In the genomic region with DNA sequence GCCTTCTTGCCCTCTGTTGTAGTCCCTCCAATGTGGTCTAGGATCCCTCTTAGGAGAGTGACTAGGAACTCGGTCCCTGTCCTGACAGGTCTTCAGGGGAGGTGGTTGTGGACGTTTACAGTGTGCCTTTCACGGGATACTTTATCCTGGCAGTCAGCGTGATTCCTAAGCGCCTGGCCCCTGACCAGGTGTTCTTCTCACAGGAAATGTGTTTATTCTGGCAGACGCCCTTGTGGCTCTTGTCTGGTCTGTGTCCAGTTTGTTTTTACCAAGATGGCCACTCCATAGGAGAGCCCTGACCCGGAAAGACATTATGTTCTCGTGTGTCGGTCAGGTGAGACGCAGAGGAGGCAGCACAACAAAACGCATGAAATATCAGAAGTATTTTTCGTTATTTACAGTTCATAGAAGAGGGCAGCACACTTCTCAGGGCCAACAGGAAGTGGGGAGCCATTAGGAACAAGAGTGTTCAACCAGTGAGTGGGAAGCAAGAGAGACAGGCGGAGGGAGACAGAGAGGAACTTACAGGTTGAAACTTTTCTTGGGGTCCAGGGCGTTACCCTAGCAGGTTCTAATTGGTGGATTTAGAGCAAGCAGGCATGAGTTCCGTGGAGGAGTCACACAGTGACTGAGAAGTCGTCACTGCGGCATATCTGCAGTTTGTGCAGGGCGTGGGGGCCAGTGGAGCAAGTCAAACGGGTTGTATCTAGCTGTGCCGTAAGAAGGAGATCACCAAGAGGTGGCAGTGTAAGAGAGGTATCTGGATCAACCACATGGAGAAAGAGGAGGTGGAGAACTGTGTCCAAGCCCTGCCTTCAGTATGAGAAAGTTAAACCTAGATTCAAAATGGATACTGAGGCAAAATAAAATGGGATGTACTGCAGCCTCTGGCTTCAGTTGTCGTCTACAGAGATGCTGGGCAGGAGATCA, we compare ENCODE assay signal across 17 cellular contexts.
DNase-seq lines count a peak whose midpoint lies in the region; ATAC-seq and TF ChIP-seq lines count a peak whose summit lies in the region.
"Had no signal": no experiment of that assay in that cellular context is flagged by ENCODE, and none has a peak within 500 bp of the region (broad histone marks: within the 10 kb centered on the region; RNA-seq: fewer than 3 reads in every experiment).

No MANE protein-coding gene starts in this region.

- TF ChIP-seq CTCF in GM23338 (conservative IDR thresholded peaks at IDR 0.05; ENCODE audit: low read depth in 2 of 2), result peak in 1 of 2 experiments; percentile 58; a peak in 2 of 4 replicates
- TF ChIP-seq CTCF in osteoblast (IDR thresholded peaks at IDR 0.05; ENCODE audit: extremely low read depth, low read depth, low read length), result no peak
- no peak for TF ChIP-seq CTCF in CD8-positive, alpha-beta T cell (IDR thresholded peaks at IDR 0.05)

- DNase-seq in GM23338 (ENCODE audit: low spot score) (no peak), NCI-H146 treated with DMSO at 0.1 percent for 48 hours (lab: John Stamatoyannopoulos, UW; ENCODE audit: unreplicated experiment) (peak; percentile 10), cerebellum (ENCODE audit: low spot score) (peak; percentile 66), osteoblast (ENCODE audit: insufficient read length, low spot score, missing footprints) (peak; percentile 61), amygdala (lab: John Stamatoyannopoulos, UW) (no peak), T-helper 1 cell (no peak)
- DNase-seq in CD8-positive, alpha-beta T cell, result no peak
- DNase-seq: activated CD4-positive, alpha-beta T cell treated with anti-CD3 and anti-CD28 coated beads, Interleukin-2, amount 10 ng/mL, durations not matched to agents 24 days and 14 days; activated T-cell treated with anti-CD3 and anti-CD28 coated beads, Interleukin-2, amount 50 U/mL, for 1 hour; CD4-positive, CD25-positive, alpha-beta regulatory T cell; heart left ventricle; left ventricle myocardium superior; NCI-H2171 treated with DMSO at 0.1 percent for 48 hours had no signal

- H4K20me1 ChIP-seq in GM23338 (replicated peaks; ENCODE audit: insufficient read depth) (no peaks in the 10 kb centered on the region), osteoblast (ENCODE audit: insufficient read depth, low read length) (no peaks in the 10 kb centered on the region)

- no peaks in the 10 kb centered on the region for H3K27me3 ChIP-seq in GM23338 (ENCODE audit: insufficient read depth)
- H3K27me3 ChIP-seq in osteoblast (ENCODE audit: insufficient read depth, low read length), result no peaks in the 10 kb centered on the region
- no peaks in the 10 kb centered on the region for H3K27me3 ChIP-seq in CD8-positive, alpha-beta T cell (ENCODE audit: insufficient read depth, low read length)

- H3K36me3 ChIP-seq in GM23338 (ENCODE audit: insufficient read depth) (no peaks in the 10 kb centered on the region), osteoblast (ENCODE audit: insufficient read depth, low read length) (no peaks in the 10 kb centered on the region)
- H3K36me3 ChIP-seq in CD8-positive, alpha-beta T cell (ENCODE audit: insufficient read depth, low read length), result no peaks in the 10 kb centered on the region
- H3K36me3 ChIP-seq: heart left ventricle had no signal

- H3F3A ChIP-seq in GM23338 (replicated peaks; ENCODE audit: low read depth), result no peaks in the 10 kb centered on the region

- H3K27ac ChIP-seq in GM23338 (ENCODE audit: low read depth) (no peak overlapping the region), osteoblast (ENCODE audit: low read depth, low read length) (no peak overlapping the region)
- H3K27ac ChIP-seq in CD8-positive, alpha-beta T cell (ENCODE audit: low read depth, low read length), result no peak overlapping the region
- H3K27ac ChIP-seq: heart left ventricle had no signal

- H3K4me3 Mint-ChIP-seq in GM23338, result no peak overlapping the region
- H3K4me3 Mint-ChIP-seq in CD8-positive, alpha-beta T cell, result no peak overlapping the region
- H3K4me3 Mint-ChIP-seq: activated CD4-positive, alpha-beta T cell treated with anti-CD3 and anti-CD28 coated beads, Interleukin-2, amount 10 ng/mL, durations not matched to agents 24 days and 14 days; CD4-positive, CD25-positive, alpha-beta regulatory T cell; nephron; stimulated activated naive CD8-positive, alpha-beta T cell treated with anti-CD3 and anti-CD28 coated beads, Interleukin-15, Interleukin-2, amounts not matched to agents 100 ng/mL and 50 ng/mL, for 24 hours; T-helper 1 cell treated with Interleukin-12 subunit alpha and Interleukin-12 subunit beta and Interleukin-4 antibody, amounts not matched to agents 30 μg/mL and 1 μg/mL, for 36 hours had no signal

- no peak overlapping the region for H3K27ac Mint-ChIP-seq in GM23338
- no peak overlapping the region for H3K27ac Mint-ChIP-seq in CD8-positive, alpha-beta T cell
- H3K27ac Mint-ChIP-seq: activated CD4-positive, alpha-beta T cell treated with anti-CD3 and anti-CD28 coated beads, Interleukin-2, amount 10 ng/mL, durations not matched to agents 24 days and 14 days; CD4-positive, CD25-positive, alpha-beta regulatory T cell; nephron; stimulated activated naive CD8-positive, alpha-beta T cell treated with anti-CD3 and anti-CD28 coated beads, Interleukin-15, Interleukin-2, amounts not matched to agents 100 ng/mL and 50 ng/mL, for 24 hours; T-helper 1 cell treated with Interleukin-12 subunit alpha and Interleukin-12 subunit beta and Interleukin-4 antibody, amounts not matched to agents 30 μg/mL and 1 μg/mL, for 36 hours had no signal

- no peaks in the 10 kb centered on the region for H3K36me3 Mint-ChIP-seq in GM23338 (ENCODE audit: low read depth)
- no peaks in the 10 kb centered on the region for H3K36me3 Mint-ChIP-seq in CD8-positive, alpha-beta T cell
- H3K36me3 Mint-ChIP-seq: CD4-positive, CD25-positive, alpha-beta regulatory T cell had no signal

- H3K9me3 ChIP-seq in osteoblast (ENCODE audit: low read depth, low read length), result no peaks in the 10 kb centered on the region
- no peaks in the 10 kb centered on the region for H3K9me3 ChIP-seq in CD8-positive, alpha-beta T cell (ENCODE audit: low read length)

- no peaks in the 10 kb centered on the region for H3K9me2 ChIP-seq in GM23338 (ENCODE audit: insufficient read depth)

- intact Hi-C loops in CD8-positive, alpha-beta T cell (cut with DNase I, micrococcal nuclease), result no loop called here

- POLR2A ChIA-PET in CD8-positive, alpha-beta T cell (lab: Charles Lee), result no interaction called here

- H3K4me3 ChIP-seq in GM23338, result no peak overlapping the region
- H3K4me3 ChIP-seq in osteoblast (ENCODE audit: insufficient read depth, low read length), result no peak overlapping the region
- H3K4me3 ChIP-seq in CD8-positive, alpha-beta T cell (ENCODE audit: low read depth, low read length), result no peak overlapping the region
- H3K4me3 ChIP-seq: heart left ventricle had no signal

- no peaks in the 10 kb centered on the region for H3K4me1 ChIP-seq in GM23338 (ENCODE audit: insufficient read depth)
- no peaks in the 10 kb centered on the region for H3K4me1 ChIP-seq in osteoblast (ENCODE audit: insufficient read depth, low read length)
- no peaks in the 10 kb centered on the region for H3K4me1 ChIP-seq in CD8-positive, alpha-beta T cell (ENCODE audit: insufficient read depth, low read length)
- H3K4me1 ChIP-seq: heart left ventricle had no signal

- H2AFZ ChIP-seq in GM23338 (peak overlapping the region; percentile 38; the same call in 1 of the 2 replicates), osteoblast (ENCODE audit: low read length) (no peak overlapping the region)

- H3K9me3 Mint-ChIP-seq in GM23338, result no peaks in the 10 kb centered on the region
- peaks cover 5% of the 10 kb centered on the region for H3K9me3 Mint-ChIP-seq in CD8-positive, alpha-beta T cell
- H3K9me3 Mint-ChIP-seq: activated CD4-positive, alpha-beta T cell treated with anti-CD3 and anti-CD28 coated beads, Interleukin-2, amount 10 ng/mL, durations not matched to agents 24 days and 14 days; T-helper 1 cell treated with Interleukin-12 subunit alpha and Interleukin-12 subunit beta and Interleukin-4 antibody, amounts not matched to agents 30 μg/mL and 1 μg/mL, for 36 hours had no signal

- CTCF ChIA-PET in CD8-positive, alpha-beta T cell (lab: Charles Lee), result no interaction called here

- H3K27me3 Mint-ChIP-seq in GM23338 (ENCODE audit: insufficient read depth, low read depth, poor library complexity), result peaks cover 3% of the 10 kb centered on the region
- peaks cover 5% of the 10 kb centered on the region for H3K27me3 Mint-ChIP-seq in CD8-positive, alpha-beta T cell (ENCODE audit: low read depth)
- H3K27me3 Mint-ChIP-seq: activated CD4-positive, alpha-beta T cell treated with anti-CD3 and anti-CD28 coated beads, Interleukin-2, amount 10 ng/mL, durations not matched to agents 24 days and 14 days; stimulated activated naive CD8-positive, alpha-beta T cell treated with anti-CD3 and anti-CD28 coated beads, Interleukin-15, Interleukin-2, amounts not matched to agents 100 ng/mL and 50 ng/mL, for 24 hours had no signal

- peaks cover 18% of the 10 kb centered on the region for H3K4me1 Mint-ChIP-seq in GM23338
- H3K4me1 Mint-ChIP-seq in CD8-positive, alpha-beta T cell (ENCODE audit: low read depth), result no peaks in the 10 kb centered on the region
- H3K4me1 Mint-ChIP-seq: activated CD4-positive, alpha-beta T cell treated with anti-CD3 and anti-CD28 coated beads, Interleukin-2, amount 10 ng/mL, durations not matched to agents 24 days and 14 days; CD4-positive, CD25-positive, alpha-beta regulatory T cell had no signal

- peak; percentile 73 for ATAC-seq in GM23338
- no peak for ATAC-seq in CD8-positive, alpha-beta T cell
- no peak for ATAC-seq in HG02798 (IDR thresholded peaks at IDR 0.05; ENCODE audit: poor library complexity, unreplicated experiment)
- ATAC-seq: heart left ventricle, left ventricle myocardium superior had no signal

- H3K4me2 ChIP-seq in GM23338, result no peak overlapping the region
- no peak overlapping the region for H3K4me2 ChIP-seq in osteoblast (ENCODE audit: insufficient read depth, low read length)

- H3K79me2 ChIP-seq in GM23338 (replicated peaks; ENCODE audit: insufficient read depth) (no peaks in the 10 kb centered on the region), osteoblast (ENCODE audit: insufficient read depth, low read length) (no peaks in the 10 kb centered on the region)

TF ChIP-seq in GM23338, 12 proteins besides CTCF, POLR2A, EP300 and RAD21 (continues in another document):
- TF ChIP-seq ZNF114 (CRISPR knock-in tag; IDR thresholded peaks at IDR 0.05) (no peak), POLR2AphosphoS5 (IDR thresholded peaks at IDR 0.05; ENCODE audit: low read depth) (no peak), EZH2 (IDR thresholded peaks at IDR 0.05; ENCODE audit: low read depth, unreplicated experiment) (no peak)

Comparison
In these comparisons a context has a peak if more than half of its experiments do, and no peak if none do; other contexts are left out.
1. DNase-seq: peak in NCI-H146 treated with DMSO at 0.1 percent for 48 hours (single experiment), cerebellum (single experiment) and osteoblast (single experiment); none in GM23338 (single experiment), amygdala (0 of 56), T-helper 1 cell (0 of 5) and CD8-positive, alpha-beta T cell (0 of 7).